ENCODE assay signal across 20 cellular contexts in genomic region chr9:84863372-84863771, GRCh38.
DNase-seq lines count a peak whose midpoint lies in the region; ATAC-seq, FAIRE-seq and TF ChIP-seq lines count a peak whose summit lies in the region.
"Had no signal": no experiment of that assay in that cellular context is flagged by ENCODE, and none has a peak within 500 bp of the region (broad histone marks: within the 10 kb centered on the region; RNA-seq: fewer than 3 reads in every experiment).

No MANE protein-coding gene starts in this region.

- H2BK12ac ChIP-seq in neuronal stem cell (ENCODE audit: low read length), result no peak overlapping the region

- H3K27ac Mint-ChIP-seq in brain (peak overlapping the region in 3 of 5 experiments; percentile 17 to 84 (median 53)), mesothelial cell of epicardium (peak overlapping the region; percentile 55)
- H3K27ac Mint-ChIP-seq: CD14-positive monocyte; CD4-positive, alpha-beta memory T cell; HFFc6 had no signal

- H3K23ac ChIP-seq in neuronal stem cell (ENCODE audit: low read depth, low read length, poor library complexity), result no peak overlapping the region

- no CpG with 5 or more reads among the region's 4 CpGs for WGBS in neuronal stem cell (ENCODE audit: extremely low coverage in 2 of 2, insufficient read length in 2 of 2, insufficient replicate concordance in 1 of 2), 2 donors
- 71 to 73% methylated on average over 4 of the region's 4 CpGs for WGBS in body of pancreas, 2 donors

- DNase-seq in mesothelial cell of epicardium (ENCODE audit: low spot score in 2 of 2, unreplicated experiment in 2 of 2) (no peak), neuronal stem cell (ENCODE audit: low spot score) (no peak), GM19239 (ENCODE audit: insufficient read length, low spot score) (no peak), body of pancreas (no peak), NCI-H128 (lab: John Stamatoyannopoulos, UW; ENCODE audit: unreplicated experiment) (no peak)
- DNase-seq: 8988T; CD4-positive, alpha-beta memory T cell; DMS153; DMS79; GDM1; GOT3 had no signal

- ATAC-seq in body of pancreas (no peak), HG02970 (IDR thresholded peaks at IDR 0.05; ENCODE audit: low FRiP score, unreplicated experiment) (no peak)

- H3K4me2 ChIP-seq in neuronal stem cell (ENCODE audit: insufficient read depth, low read length, poor library complexity, severe bottlenecking), result no peak overlapping the region
- H3K4me2 ChIP-seq: BLaER1 had no signal

- H3K14ac ChIP-seq in neuronal stem cell (ENCODE audit: low read length), result no peak overlapping the region

- no peak overlapping the region for H3K4ac ChIP-seq in neuronal stem cell (ENCODE audit: low read length)

- H3K36me3 ChIP-seq in HUES48 (ENCODE audit: control insufficient read depth, insufficient read depth, low read length), result no peaks in the 10 kb centered on the region
- H3K36me3 ChIP-seq in neuronal stem cell (replicated peaks in 1 of 2; ENCODE audit: control insufficient read depth in 2 of 2, insufficient read depth in 2 of 2, low read length in 2 of 2), result no peaks in the 10 kb centered on the region
- no peaks in the 10 kb centered on the region for H3K36me3 ChIP-seq in body of pancreas (replicated peaks in 1 of 2; ENCODE audit: insufficient read depth in 1 of 2, low read depth in 2 of 2)
- H3K36me3 ChIP-seq: BLaER1 had no signal

- H3K9me3 ChIP-seq in HUES48 (ENCODE audit: control insufficient read depth, insufficient read depth, low read length) (no peaks in the 10 kb centered on the region), neuronal stem cell (replicated peaks in 1 of 2; ENCODE audit: control insufficient read depth in 2 of 2, insufficient read depth in 1 of 2, low read depth in 1 of 2, low read length in 2 of 2) (no peaks in the 10 kb centered on the region), body of pancreas (no peaks in the 10 kb centered on the region)
- H3K9me3 ChIP-seq: BLaER1 had no signal

- H3K27me3 Mint-ChIP-seq in brain (no peaks in the 10 kb centered on the region), mesothelial cell of epicardium (ENCODE audit: low read depth) (no peaks in the 10 kb centered on the region)
- H3K27me3 Mint-ChIP-seq: CD4-positive, alpha-beta memory T cell had no signal

- H3K79me1 ChIP-seq in neuronal stem cell (ENCODE audit: low read depth, low read length), result no peaks in the 10 kb centered on the region

- peak overlapping the region; percentile 35 for H2AFZ ChIP-seq in neuronal stem cell (ENCODE audit: low read length)

- H3K4me3 Mint-ChIP-seq in brain, result peak overlapping the region in 1 of 5 experiments; percentile 66
- no peak overlapping the region for H3K4me3 Mint-ChIP-seq in mesothelial cell of epicardium
- H3K4me3 Mint-ChIP-seq: CD14-positive monocyte; CD4-positive, alpha-beta memory T cell; HFFc6 had no signal

- H2BK15ac ChIP-seq in neuronal stem cell (ENCODE audit: low read length), result no peak overlapping the region

- H3K27me3 ChIP-seq in HUES48 (ENCODE audit: control insufficient read depth, insufficient read depth, low read length) (no peaks in the 10 kb centered on the region), neuronal stem cell (ENCODE audit: control insufficient read depth in 3 of 3, insufficient read depth in 3 of 3, low read depth in 1 of 3, low read length in 3 of 3) (no peaks in the 10 kb centered on the region), body of pancreas (no peaks in the 10 kb centered on the region)
- H3K27me3 ChIP-seq: BLaER1 had no signal

- H3K27ac ChIP-seq in HUES48 (ENCODE audit: low read depth, low read length) (peak overlapping the region; percentile 46), neuronal stem cell (replicated peaks; ENCODE audit: low read length) (no peak overlapping the region), body of pancreas (no peak overlapping the region)
- H3K27ac ChIP-seq: BLaER1 had no signal

- H3K18ac ChIP-seq in neuronal stem cell (ENCODE audit: low read length), result no peak overlapping the region

- TF ChIP-seq POLR2A in body of pancreas (IDR thresholded peaks at IDR 0.05), result no peak

- no peak for FAIRE-seq in GM19239 (lab: Jason Lieb, UNC)
- FAIRE-seq: GM12892, GM18507, HTR-8/SVneo had no signal

- no peak overlapping the region for H3K4me3 ChIP-seq in HUES48 (ENCODE audit: low read depth, low read length)
- no peak overlapping the region for H3K4me3 ChIP-seq in neuronal stem cell (ENCODE audit: low read length in 2 of 2)
- no peak overlapping the region for H3K4me3 ChIP-seq in body of pancreas
- H3K4me3 ChIP-seq: BLaER1 had no signal

- no peak overlapping the region for H3K9ac ChIP-seq in HUES48 (ENCODE audit: low read depth, low read length)
- no peak overlapping the region for H3K9ac ChIP-seq in neuronal stem cell (ENCODE audit: low read depth, low read length, poor library complexity)
- H3K9ac ChIP-seq: BLaER1 had no signal

- H3K9me3 Mint-ChIP-seq in brain (no peaks in the 10 kb centered on the region), mesothelial cell of epicardium (peaks cover 2% of the 10 kb centered on the region)

- H3K4me1 Mint-ChIP-seq in brain (peaks cover 91% of the 10 kb centered on the region), mesothelial cell of epicardium (peaks cover 66% of the 10 kb centered on the region)
- H3K4me1 Mint-ChIP-seq: CD14-positive monocyte; CD4-positive, alpha-beta memory T cell had no signal

- peaks cover 58% of the 10 kb centered on the region for H3K4me1 ChIP-seq in HUES48 (ENCODE audit: control insufficient read depth, insufficient read depth, low read length)
- H3K4me1 ChIP-seq in neuronal stem cell (ENCODE audit: control insufficient read depth in 2 of 2, insufficient read depth in 1 of 2, low read depth in 1 of 2, low read length in 2 of 2), result peaks cover 21 to 45% of the 10 kb centered on the region in 2 donors
- no peaks in the 10 kb centered on the region for H3K4me1 ChIP-seq in body of pancreas

- no peak overlapping the region for H2AK5ac ChIP-seq in neuronal stem cell (ENCODE audit: low read depth, low read length)

- TF ChIP-seq CTCF in brain (conservative IDR thresholded peaks at IDR 0.05) (no peak), mesothelial cell of epicardium (IDR thresholded peaks at IDR 0.05; ENCODE audit: unreplicated experiment) (no peak), body of pancreas (IDR thresholded peaks at IDR 0.05) (no peak)

- no peak overlapping the region for H2BK5ac ChIP-seq in neuronal stem cell (ENCODE audit: low read length)

- peaks cover 19% of the 10 kb centered on the region for H3K36me3 Mint-ChIP-seq in brain
- peaks cover 5% of the 10 kb centered on the region for H3K36me3 Mint-ChIP-seq in mesothelial cell of epicardium
- H3K36me3 Mint-ChIP-seq: CD14-positive monocyte; CD4-positive, alpha-beta memory T cell had no signal

- no peak overlapping the region for H4K8ac ChIP-seq in neuronal stem cell (ENCODE audit: low read depth, low read length)

- intact Hi-C loops in body of pancreas (cut with DNase I), result no loop called here

- H2BK120ac ChIP-seq in neuronal stem cell (ENCODE audit: low read depth, low read length), result no peak overlapping the region

- no peak overlapping the region for H4K91ac ChIP-seq in neuronal stem cell (ENCODE audit: low read depth, low read length, poor library complexity)
